In the genomic region with DNA sequence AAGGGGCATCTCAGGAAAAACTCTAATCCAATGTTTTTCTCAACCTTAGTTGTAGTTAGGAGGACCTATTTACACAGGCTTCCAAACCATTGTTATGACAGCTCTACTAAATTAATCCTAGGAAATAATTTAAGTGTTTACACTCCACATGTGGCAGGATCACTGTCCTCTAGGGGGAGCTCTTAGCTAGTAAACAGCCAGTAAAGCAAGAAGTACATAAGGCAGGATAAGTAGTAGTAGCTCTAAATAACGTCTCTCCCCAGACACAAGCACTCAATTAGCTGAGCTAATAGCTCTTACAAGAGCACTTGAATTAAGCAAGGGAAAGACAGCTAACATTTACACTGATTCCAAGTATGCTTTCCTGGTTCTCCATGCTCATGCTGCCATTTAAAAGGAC, we compare ENCODE assay signal across 10 cellular contexts. TPM values are rescaled to one million over a fixed set of nuclear protein-coding genes. Genes with fewer than 3 reads are reported as not detected.
DNase-seq lines count a peak whose midpoint lies in the region; ATAC-seq, FAIRE-seq and TF ChIP-seq lines count a peak whose summit lies in the region.
"Had no signal": no experiment of that assay in that cellular context is flagged by ENCODE, and none has a peak within 500 bp of the region (broad histone marks: within the 10 kb centered on the region; RNA-seq: fewer than 3 reads in every experiment).

No MANE protein-coding gene starts in this region.

- no peaks in the 10 kb centered on the region for H3K4me1 Mint-ChIP-seq in T-helper 2 cell treated with Interferon-gamma antibody and Interleukin-4, amounts not matched to agents 5 μg/mL and 100 μg/mL, for 36 hours (ENCODE audit: low read depth)

- no peaks in the 10 kb centered on the region for H3K36me3 Mint-ChIP-seq in T-helper 2 cell treated with Interferon-gamma antibody and Interleukin-4, amounts not matched to agents 5 μg/mL and 100 μg/mL, for 36 hours (ENCODE audit: low read depth)

- H3K27me3 Mint-ChIP-seq in T-helper 2 cell treated with Interferon-gamma antibody and Interleukin-4, amounts not matched to agents 5 μg/mL and 100 μg/mL, for 36 hours (ENCODE audit: low read depth): no peaks in the 10 kb centered on the region

- DNase-seq in left ventricle myocardium inferior: no peak
- no peak for DNase-seq in left ventricle myocardium superior
- peak; percentile 51 for DNase-seq in NCI-H748 (lab: John Stamatoyannopoulos, UW; ENCODE audit: unreplicated experiment)
- DNase-seq in epithelial cell of proximal tubule (ENCODE audit: low read depth): no peak
- DNase-seq in urothelium cell line (ENCODE audit: low spot score): peak; percentile 6
- DNase-seq in head of caudate nucleus: no peak
- no peak for DNase-seq in T-helper 2 cell treated with Interferon-gamma antibody and Interleukin-4, amounts not matched to agents 5 μg/mL and 100 μg/mL, for 36 hours (ENCODE audit: low spot score)
- DNase-seq: heart right ventricle had no signal

- H3K27ac Mint-ChIP-seq in T-helper 2 cell treated with Interferon-gamma antibody and Interleukin-4, amounts not matched to agents 5 μg/mL and 100 μg/mL, for 36 hours: no peak overlapping the region

- H3K4me1 ChIP-seq in left ventricle myocardium inferior: no peaks in the 10 kb centered on the region
- H3K4me1 ChIP-seq: heart right ventricle had no signal

- H3K27me3 ChIP-seq in left ventricle myocardium inferior (ENCODE audit: low read depth): no peaks in the 10 kb centered on the region

- peak; percentile 34 for TF ChIP-seq CTCF in left ventricle myocardium inferior (IDR thresholded peaks at IDR 0.05; ENCODE audit: borderline replicate concordance)
- TF ChIP-seq CTCF in epithelial cell of proximal tubule (conservative IDR thresholded peaks at IDR 0.05; ENCODE audit: low read depth, low read length): peak; percentile 53

- H3K36me3 ChIP-seq in left ventricle myocardium inferior: no peaks in the 10 kb centered on the region
- H3K36me3 ChIP-seq: heart right ventricle had no signal

- H3K9me3 ChIP-seq in left ventricle myocardium inferior (replicated peaks): no peaks in the 10 kb centered on the region
- H3K9me3 ChIP-seq: heart right ventricle had no signal

- H3K27ac ChIP-seq in left ventricle myocardium inferior (replicated peaks): no peak overlapping the region
- H3K27ac ChIP-seq: heart right ventricle had no signal

- no peaks in the 10 kb centered on the region for H3K9me3 Mint-ChIP-seq in T-helper 2 cell treated with Interferon-gamma antibody and Interleukin-4, amounts not matched to agents 5 μg/mL and 100 μg/mL, for 36 hours

- no peak for ATAC-seq in left ventricle myocardium superior
- ATAC-seq in HG03108 (IDR thresholded peaks at IDR 0.05; ENCODE audit: unreplicated experiment): no peak
- ATAC-seq: activated CD4-positive, CD25-positive, alpha-beta regulatory T cell treated with anti-CD3 and anti-CD28 coated beads, Interleukin-2, amount 50 U/mL, for 24 hours; heart right ventricle had no signal

- H3K4me3 ChIP-seq in left ventricle myocardium inferior (no peak overlapping the region), epithelial cell of proximal tubule (ENCODE audit: low read depth, low read length) (no peak overlapping the region)
- H3K4me3 ChIP-seq: heart right ventricle had no signal

- intact Hi-C loops in left ventricle myocardium inferior (cut with micrococcal nuclease) (no loop called here), left ventricle myocardium superior (cut with micrococcal nuclease) (no loop called here), head of caudate nucleus (cut with DNase I) (no loop called here)

- no peak for FAIRE-seq in urothelium cell line (lab: Jason Lieb, UNC)

- H3K4me3 Mint-ChIP-seq in T-helper 2 cell treated with Interferon-gamma antibody and Interleukin-4, amounts not matched to agents 5 μg/mL and 100 μg/mL, for 36 hours: no peak overlapping the region

RNA-seq across cellular contexts. Expression of a gene that starts 37.3 kb away (rescaled TPM):
- 0.14 TPM for total RNA-seq in left ventricle myocardium inferior
- 0.10 TPM for total RNA-seq in left ventricle myocardium superior
- 5.5 and 11.9 TPM in 2 replicates for total RNA-seq in epithelial cell of proximal tubule

Comparison
In these comparisons a context has a peak if more than half of its experiments do, and no peak if none do; other contexts are left out.
1. DNase-seq: peak in NCI-H748 (single experiment) and urothelium cell line (single experiment); none in left ventricle myocardium inferior (single experiment), left ventricle myocardium superior (single experiment), epithelial cell of proximal tubule (single experiment), head of caudate nucleus (0 of 42) and T-helper 2 cell treated with Interferon-gamma antibody and Interleukin-4, amounts not matched to agents 5 μg/mL and 100 μg/mL, for 36 hours (single experiment).